Comparison of ENCODE assay signal across 21 cellular contexts in the genomic region with DNA sequence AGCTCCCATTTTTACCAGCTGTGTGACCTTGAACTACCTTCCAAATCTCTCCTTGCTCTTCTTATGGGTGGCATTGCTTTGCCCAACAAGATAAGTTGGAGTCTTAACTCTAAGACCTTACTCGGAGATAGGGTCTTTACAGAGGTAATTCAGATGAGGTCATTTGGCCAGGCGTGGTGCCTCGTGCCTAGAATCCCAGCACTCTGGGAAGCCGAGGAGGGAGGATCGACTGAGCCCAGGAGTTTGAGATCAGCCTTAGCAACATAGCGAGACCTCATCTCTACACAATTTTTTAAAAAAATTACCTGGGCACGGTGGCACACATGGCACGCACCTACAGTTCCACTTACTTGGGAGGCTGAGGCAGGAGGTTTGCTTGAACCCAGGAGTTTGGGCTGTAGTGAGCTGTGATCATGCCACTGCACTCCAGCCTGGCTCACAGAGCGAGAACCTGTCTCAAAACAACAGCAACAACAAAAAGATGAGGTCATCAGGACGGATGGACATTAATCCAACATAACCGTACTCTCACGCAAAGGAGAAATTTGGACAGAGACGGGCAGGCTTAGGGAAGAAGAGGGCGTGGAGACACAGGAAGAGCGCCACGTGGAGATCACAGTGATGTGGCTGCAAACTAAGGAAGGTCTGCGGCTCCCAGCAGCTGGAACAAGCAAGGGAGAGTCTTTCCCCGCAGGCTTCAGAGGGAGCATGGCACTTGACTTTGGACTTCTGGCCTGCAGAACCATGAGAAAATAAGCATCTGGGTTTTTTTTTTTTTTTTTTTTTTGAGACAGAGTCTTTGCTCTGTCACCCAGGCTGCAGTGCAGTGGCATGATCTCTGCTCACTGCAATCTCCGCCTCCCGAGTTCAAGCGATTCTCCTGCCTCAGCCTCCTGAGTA.
A peak's percentile ranks its signal among the peaks of the same experiment; 100 is the strongest.
DNase-seq lines count a peak whose midpoint lies in the region; ATAC-seq, FAIRE-seq and TF ChIP-seq lines count a peak whose summit lies in the region.
"Had no signal": no experiment of that assay in that cellular context is flagged by ENCODE, and none has a peak within 500 bp of the region (broad histone marks: within the 10 kb centered on the region; RNA-seq: fewer than 3 reads in every experiment).

No MANE protein-coding gene starts in this region.

- ATAC-seq in lower lobe of right lung: no peak
- ATAC-seq: A549 had no signal

- H3K4me1 ChIP-seq in HEK293 (ENCODE audit: control insufficient read depth, insufficient read depth, low read length) (no peaks in the 10 kb centered on the region), lower lobe of right lung (no peaks in the 10 kb centered on the region)
- H3K4me1 ChIP-seq: A549, BE2C, HAP-1 had no signal

- TF ChIP-seq CTCF in HEK293 (tag by site-specific recombination; IDR thresholded peaks at IDR 0.05) (no peak), lower lobe of right lung (IDR thresholded peaks at IDR 0.05) (no peak)

- POLR2A ChIA-PET in HEK293 (lab: Yijun Ruan, JAX): no interaction called here

- DNase-seq in HTR-8/SVneo (ENCODE audit: insufficient read length, low spot score): no peak
- peak; percentile 12 for DNase-seq in amniotic epithelial cell (ENCODE audit: low read depth)
- peak; percentile 26 for DNase-seq in lower lobe of right lung
- DNase-seq in NCI-H2171 (lab: John Stamatoyannopoulos, UW): no peak
- no peak for DNase-seq in NCI-H146 (lab: John Stamatoyannopoulos, UW)
- no peak for DNase-seq in T-helper 2 cell
- DNase-seq in stimulated activated CD4-positive, alpha-beta T cell treated with anti-CD3 and anti-CD28 coated beads, Interleukin-4, amount 100 ng/mL, for 24 hours: no peak
- DNase-seq: BE2C; CD4-positive, alpha-beta memory T cell; DMS153; GF-D8; GOT3; HFFc6; IMR-90 had no signal

- CTCF ChIA-PET in HEK293 (lab: Yijun Ruan, JAX): interaction anchor here (0.6 to 0.7 kb wide), 2 partner anchors 10 to 101 kb away, joined by 3 read pairs; no protein-coding TSS in a partner anchor

- FAIRE-seq in HTR-8/SVneo (lab: Jason Lieb, UNC): peak; percentile 9
- FAIRE-seq: A549, D721Med, GM19239 had no signal

- intact Hi-C loops in lower lobe of right lung (cut with DNase I): no loop called here

- H3K4me3 ChIP-seq in HEK293 (ENCODE audit: low read depth, low read length) (no peak overlapping the region), lower lobe of right lung (no peak overlapping the region)
- H3K4me3 ChIP-seq: A549, HAP-1 had no signal

- H3K27ac ChIP-seq in HEK293 (ENCODE audit: extremely low read depth, low read depth, low read length): no peak overlapping the region
- H3K27ac ChIP-seq in lower lobe of right lung: no peak overlapping the region
- H3K27ac ChIP-seq: A549, C4-2B, HL-60 had no signal

- peaks cover 21% of the 10 kb centered on the region for H3K27me3 ChIP-seq in lower lobe of right lung (ENCODE audit: low read depth)
- H3K27me3 ChIP-seq: BE2C had no signal

- H3K9me3 ChIP-seq in HEK293 (ENCODE audit: control insufficient read depth, insufficient read depth, low read depth, low read length) (no peaks in the 10 kb centered on the region), lower lobe of right lung (no peaks in the 10 kb centered on the region)
- H3K9me3 ChIP-seq: A549, BE2C, HAP-1 had no signal

- no peaks in the 10 kb centered on the region for H3K36me3 ChIP-seq in HEK293 (ENCODE audit: control insufficient read depth in 2 of 2, insufficient read depth in 1 of 2, low read length in 2 of 2)
- H3K36me3 ChIP-seq in lower lobe of right lung: no peaks in the 10 kb centered on the region
- H3K36me3 ChIP-seq: BE2C, HAP-1 had no signal

TF ChIP-seq in HEK293, 187 proteins besides CTCF, POLR2A, EP300 and RAD21:
- TF ChIP-seq OVOL3 (tag by site-specific recombination; IDR thresholded peaks at IDR 0.05) (no peak), ZNF350 (tag by site-specific recombination; IDR thresholded peaks at IDR 0.05) (no peak), ZBTB17 (tag by site-specific recombination; IDR thresholded peaks at IDR 0.05) (no peak)
- TF ChIP-seq, protein P1, sequence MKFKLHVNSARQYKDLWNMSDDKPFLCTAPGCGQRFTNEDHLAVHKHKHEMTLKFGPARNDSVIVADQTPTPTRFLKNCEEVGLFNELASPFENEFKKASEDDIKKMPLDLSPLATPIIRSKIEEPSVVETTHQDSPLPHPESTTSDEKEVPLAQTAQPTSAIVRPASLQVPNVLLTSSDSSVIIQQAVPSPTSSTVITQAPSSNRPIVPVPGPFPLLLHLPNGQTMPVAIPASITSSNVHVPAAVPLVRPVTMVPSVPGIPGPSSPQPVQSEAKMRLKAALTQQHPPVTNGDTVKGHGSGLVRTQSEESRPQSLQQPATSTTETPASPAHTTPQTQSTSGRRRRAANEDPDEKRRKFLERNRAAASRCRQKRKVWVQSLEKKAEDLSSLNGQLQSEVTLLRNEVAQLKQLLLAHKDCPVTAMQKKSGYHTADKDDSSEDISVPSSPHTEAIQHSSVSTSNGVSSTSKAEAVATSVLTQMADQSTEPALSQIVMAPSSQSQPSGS (tag by site-specific recombination; IDR thresholded peaks at IDR 0.05; ENCODE audit: low read depth): peak; percentile 61

Comparison
In these comparisons a context has a peak if more than half of its experiments do, and no peak if none do; other contexts are left out.
1. DNase-seq: peak in amniotic epithelial cell (single experiment) and lower lobe of right lung (single experiment); none in HTR-8/SVneo (single experiment), NCI-H2171 (single experiment), NCI-H146 (single experiment), T-helper 2 cell (0 of 5) and stimulated activated CD4-positive, alpha-beta T cell treated with anti-CD3 and anti-CD28 coated beads, Interleukin-4, amount 100 ng/mL, for 24 hours (single experiment).